In genomic region chr20:38963745-38964144, GRCh38 we compare ENCODE assay signal across 24 cellular contexts. TPM values are rescaled to one million over a fixed set of nuclear protein-coding genes. Genes with fewer than 3 reads are reported as not detected.
DNase-seq lines count a peak whose midpoint lies in the region; ATAC-seq, FAIRE-seq and TF ChIP-seq lines count a peak whose summit lies in the region.
"Had no signal": no experiment of that assay in that cellular context is flagged by ENCODE, and none has a peak within 500 bp of the region (broad histone marks: within the 10 kb centered on the region; RNA-seq: fewer than 3 reads in every experiment).

No MANE protein-coding gene starts in this region.

- no peak overlapping the region for H3K4me3 Mint-ChIP-seq in T-helper 17 cell

- H3K4me1 ChIP-seq in BLaER1 (peaks cover 19% of the 10 kb centered on the region), HCT116 (ENCODE audit: control insufficient read depth in 1 of 2, insufficient read depth in 2 of 2, low read length in 2 of 2) (peaks cover 7 to 21% of the 10 kb centered on the region in 2 experiments), iPS-18a (ENCODE audit: control insufficient read depth, low read depth, low read length) (peaks cover 8% of the 10 kb centered on the region)

- no peak overlapping the region for H3K27ac ChIP-seq in BLaER1
- H3K27ac ChIP-seq in HCT116 (ENCODE audit: low read depth, low read length): no peak overlapping the region
- no peak overlapping the region for H3K27ac ChIP-seq in iPS-18a (ENCODE audit: low read length)
- H3K27ac ChIP-seq: adrenal gland, coronary artery, parathyroid adenoma had no signal

- CTCF ChIA-PET in HCT116 (lab: Charles Lee): no interaction called here

- H3K4me2 ChIP-seq in BLaER1: peak overlapping the region; percentile 85
- peak overlapping the region; percentile 90 for H3K4me2 ChIP-seq in HCT116 (ENCODE audit: low read length)

- BruUV-seq in HCT116 (replicated peaks; lab: Mats Ljungman, UMichigan): no TSS peak

- no peak for FAIRE-seq in urothelium cell line (lab: Jason Lieb, UNC)
- FAIRE-seq: bronchial epithelial cell, endometrium, GM12892 had no signal

- H3K4me1 Mint-ChIP-seq in T-helper 17 cell: peaks cover 18% of the 10 kb centered on the region

- POLR2A ChIA-PET in HCT116 (lab: Charles Lee): no interaction called here

- TF ChIP-seq RAD21 in HCT116 (IDR thresholded peaks at IDR 0.05; ENCODE audit: low read depth): no peak

- no peaks in the 10 kb centered on the region for H3K27me3 Mint-ChIP-seq in T-helper 17 cell

- H3K4me3 ChIP-seq in BLaER1 (no peak overlapping the region), HCT116 (replicated peaks in 1 of 2; ENCODE audit: low read depth in 1 of 2, low read length in 2 of 2) (no peak overlapping the region; a peak in 1 of 4 replicates), iPS-18a (ENCODE audit: low read length) (peak overlapping the region; percentile 83)

- H3K9ac ChIP-seq in BLaER1 (no peak overlapping the region), HCT116 (ENCODE audit: low read length) (no peak overlapping the region), iPS-18a (ENCODE audit: low read length) (no peak overlapping the region)
- H3K9ac ChIP-seq: parathyroid adenoma had no signal

- DNase-seq in HCT116 (ENCODE audit: low read depth, low spot score): no peak
- DNase-seq in T-helper 17 cell: no peak
- no peak for DNase-seq in activated CD4-positive, CD25-positive, alpha-beta regulatory T cell treated with anti-CD3 and anti-CD28 coated beads, Interleukin-2, amount 50 U/mL, for 72 hours
- DNase-seq in urothelium cell line (ENCODE audit: low spot score): no peak
- DNase-seq in C1 segment of cervical spinal cord (lab: John Stamatoyannopoulos, UW): no peak
- DNase-seq: activated CD4-positive, alpha-beta T cell treated with anti-CD3 and anti-CD28 coated beads, Interleukin-2, amount 50 U/mL, for 1 hour; activated gamma-delta T cell; adrenal gland; CD8-positive, alpha-beta T cell; mammary epithelial cell; NCI-H1092 treated with DMSO at 0.1 percent for 48 hours; NCI-H2081 treated with DMSO at 0.1 percent for 48 hours; NCI-H446; right cardiac atrium; stimulated activated CD8-positive, alpha-beta memory T cell treated with anti-CD3 and anti-CD28 coated beads, Interleukin-4, amount 100 ng/mL, for 48 hours had no signal

- peaks cover 52% of the 10 kb centered on the region for H3K79me2 ChIP-seq in HCT116 (ENCODE audit: insufficient read depth, low read length)

- H3K27me3 ChIP-seq in BLaER1 (no peaks in the 10 kb centered on the region), HCT116 (ENCODE audit: insufficient read depth, low read length) (no peaks in the 10 kb centered on the region), iPS-18a (ENCODE audit: control insufficient read depth, insufficient read depth, low read length) (no peaks in the 10 kb centered on the region)
- H3K27me3 ChIP-seq: adrenal gland had no signal

- peak overlapping the region; percentile 2 for H3K27ac Mint-ChIP-seq in T-helper 17 cell

- TF ChIP-seq CTCF in HCT116 (IDR thresholded peaks at IDR 0.05 in 2 of 3, conservative IDR thresholded peaks at IDR 0.05 in 1 of 3; ENCODE audit: borderline replicate concordance in 1 of 3, insufficient read depth in 1 of 3, low read depth in 2 of 3, low read length in 2 of 3): no peak

- no peak for ATAC-seq in HCT116
- no peak for ATAC-seq in T-helper 17 cell
- no peak for ATAC-seq in GM19023 (IDR thresholded peaks at IDR 0.05; ENCODE audit: unreplicated experiment)
- ATAC-seq: CD8-positive, alpha-beta T cell; Panc1; right cardiac atrium had no signal

- H3K9me2 ChIP-seq in HCT116 (ENCODE audit: insufficient read depth): no peaks in the 10 kb centered on the region

- intact Hi-C loops in HCT116 (cut with micrococcal nuclease): loop anchor here (2.0 kb wide), 1 partner anchor 31 kb away; no protein-coding TSS in a partner anchor

- H3K36me3 ChIP-seq in BLaER1: peaks cover 26% of the 10 kb centered on the region
- H3K36me3 ChIP-seq in HCT116 (ENCODE audit: control insufficient read depth in 1 of 2, insufficient read depth in 2 of 2, low read length in 2 of 2): no peaks in the 10 kb centered on the region; a peak in 1 of 4 replicates
- no peaks in the 10 kb centered on the region for H3K36me3 ChIP-seq in iPS-18a (ENCODE audit: control insufficient read depth, low read depth, low read length)
- H3K36me3 ChIP-seq: adrenal gland had no signal

- TF ChIP-seq POLR2A in HCT116 (IDR thresholded peaks at IDR 0.05; ENCODE audit: borderline replicate concordance, extremely low read depth, insufficient read depth, insufficient read length): no peak

- H4K20me1 ChIP-seq in BLaER1 (0 out of 2 replicates have a peak, but pooled peaks cover 20% of the 10 kb centered on the region), HCT116 (ENCODE audit: insufficient read depth) (no peaks in the 10 kb centered on the region)

- H3K9me3 ChIP-seq in BLaER1: no peaks in the 10 kb centered on the region
- H3K9me3 ChIP-seq in HCT116 (ENCODE audit: control insufficient read depth in 1 of 2, insufficient read depth in 1 of 2, low read depth in 1 of 2, low read length in 2 of 2): no peaks in the 10 kb centered on the region
- H3K9me3 ChIP-seq in T-helper 17 cell (ENCODE audit: control insufficient read depth, low read length, poor library complexity, severe bottlenecking): no peaks in the 10 kb centered on the region
- H3K9me3 ChIP-seq in iPS-18a (ENCODE audit: control insufficient read depth, low read depth, low read length): no peaks in the 10 kb centered on the region
- H3K9me3 ChIP-seq: adrenal gland had no signal

- RAD21 ChIA-PET in HCT116 (lab: Charles Lee; ENCODE audit: low non-redundant PET in 1 of 2, low total read pairs in 2 of 2, uncharacterized antibody in 2 of 2, unreplicated experiment in 2 of 2): no interaction called here

- H2AFZ ChIP-seq in HCT116 (ENCODE audit: low read depth, low read length, poor library complexity, severe bottlenecking): no peak overlapping the region
- H2AFZ ChIP-seq: parathyroid adenoma had no signal

- H3K36me3 Mint-ChIP-seq in T-helper 17 cell (ENCODE audit: low read depth): peaks cover 2% of the 10 kb centered on the region

TF ChIP-seq in HCT116, 20 proteins besides CTCF, POLR2A, EP300 and RAD21:
- no peak for TF ChIP-seq EZH2phosphoT487 (IDR thresholded peaks at IDR 0.05; ENCODE audit: borderline replicate concordance)

RNA-seq across cellular contexts. Expression of gene DHX35, which starts 1.6 kb away (rescaled TPM):
- total RNA-seq in HCT116 (2021; ENCODE audit: unreplicated experiment) (11.2 TPM), T-helper 17 cell (1 to 10 TPM; 8.0 to 9.9 TPM)
- 4.7 and 6.0 TPM in 2 replicates for polyA plus RNA-seq in HCT116 (2012)

RNA-seq across cellular contexts. Expression of gene FAM83D, which starts 37.5 kb away (rescaled TPM):
- total RNA-seq in HCT116 (2021; ENCODE audit: unreplicated experiment) (51.1 TPM), T-helper 17 cell (1 to 10 TPM; 2.1 to 3.3 TPM)
- 46.7 and 56.9 TPM in 2 replicates for polyA plus RNA-seq in HCT116 (2012)

Comparison
In these comparisons a context has a peak if more than half of its experiments do, and no peak if none do; other contexts are left out.
1. RNA of gene FAM83D, which starts 37.5 kb away (total RNA-seq): 51.1 TPM in HCT116 (single experiment); 2.1 to 3.3 TPM in T-helper 17 cell; every median in the first group is over 10 times any median in the second.